In the genomic region with DNA sequence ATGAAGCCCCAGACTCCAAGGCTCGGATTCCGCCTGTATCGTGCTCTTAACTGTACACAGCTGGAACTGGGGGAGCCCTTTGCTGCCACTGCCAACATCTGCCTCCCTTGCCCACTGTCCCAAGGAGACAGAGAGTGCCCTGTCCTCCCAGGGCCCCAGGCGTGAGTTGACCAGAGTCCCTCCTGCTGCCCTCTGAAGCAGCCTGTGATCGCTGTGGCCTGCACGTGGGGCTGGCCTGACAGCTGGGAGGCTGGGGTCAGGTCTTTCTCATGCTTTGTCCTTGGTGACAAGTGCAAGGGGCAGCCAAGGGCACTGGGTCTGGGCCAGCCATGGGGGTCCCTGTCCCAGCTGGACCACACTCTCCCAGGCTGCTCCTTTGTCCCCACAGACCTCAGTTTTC, we compare ENCODE assay signal across 1 cellular context.
TF ChIP-seq lines count a peak whose summit lies in the region.

No MANE protein-coding gene starts in this region.

TF ChIP-seq in HepG2, 621 proteins besides CTCF, POLR2A, EP300 and RAD21 (continued from another document):
- no peak for TF ChIP-seq MNT (IDR thresholded peaks at IDR 0.05)
- TF ChIP-seq TAF1 (CRISPR knock-in tag; IDR thresholded peaks at IDR 0.05) = no peak
- TF ChIP-seq NFYC (CRISPR knock-in tag; IDR thresholded peaks at IDR 0.05) = no peak
- TF ChIP-seq RARA (CRISPR knock-in tag; IDR thresholded peaks at IDR 0.05) = peak; percentile 20; the same call in 1 of the 2 replicates
- TF ChIP-seq HMGA1 (CRISPR knock-in tag; conservative IDR thresholded peaks at IDR 0.05) = no peak
